ENCODE assay signal across 8 cellular contexts in the genomic region with DNA sequence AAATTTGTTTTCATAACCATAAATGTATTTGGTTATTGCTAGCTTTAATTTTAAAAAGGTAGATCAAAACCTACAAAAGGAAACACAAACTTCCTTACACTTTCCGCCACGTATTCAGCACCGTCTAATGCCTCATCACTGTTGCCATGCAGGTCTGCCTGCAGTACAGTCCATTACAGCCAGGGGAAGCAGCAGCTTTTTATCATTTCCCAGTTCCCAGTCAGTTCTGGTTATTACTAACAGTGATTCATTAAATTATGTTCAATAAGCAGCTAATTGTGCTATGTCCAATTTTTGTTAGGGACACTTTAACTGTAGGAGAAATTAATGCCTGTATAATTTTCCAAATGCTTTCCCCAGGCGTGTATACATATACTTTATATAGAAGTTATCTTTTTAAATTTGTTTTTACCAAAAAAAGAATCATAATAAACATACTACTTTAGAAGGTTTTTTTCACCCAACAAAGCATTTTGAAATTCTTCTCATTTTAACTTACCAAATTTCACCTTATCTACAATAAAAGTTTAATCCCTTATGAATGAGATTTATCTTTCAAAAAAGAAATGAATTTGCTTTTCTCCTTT.
DNase-seq lines count a peak whose midpoint lies in the region; ATAC-seq and TF ChIP-seq lines count a peak whose summit lies in the region.

No MANE protein-coding gene starts in this region.

- TF ChIP-seq CTCF in fibroblast of lung (conservative IDR thresholded peaks at IDR 0.05 in 1 of 2, IDR thresholded peaks at IDR 0.05 in 1 of 2; ENCODE audit: low read depth in 1 of 2, low read length in 2 of 2) (peak; percentile 99), neural cell (IDR thresholded peaks at IDR 0.05; ENCODE audit: poor library complexity, severe bottlenecking) (peak; percentile 58), upper lobe of left lung (IDR thresholded peaks at IDR 0.05) (peak; percentile 81 to 97 (median 88))

- no peak overlapping the region for H3K4me3 Mint-ChIP-seq in activated CD8-positive, alpha-beta T cell treated with anti-CD3 and anti-CD28 coated beads, Interleukin-2, amount 10 ng/mL, durations not matched to agents 7 days and 5 days

- H3K27me3 Mint-ChIP-seq in activated CD8-positive, alpha-beta T cell treated with anti-CD3 and anti-CD28 coated beads, Interleukin-2, amount 10 ng/mL, durations not matched to agents 7 days and 5 days (ENCODE audit: low read depth) = no peaks in the 10 kb centered on the region

- H3K36me3 ChIP-seq in fibroblast of lung (ENCODE audit: control insufficient read depth, insufficient read depth, low read length) = no peaks in the 10 kb centered on the region
- no peaks in the 10 kb centered on the region for H3K36me3 ChIP-seq in neural cell (ENCODE audit: insufficient read depth, low read length)
- no peaks in the 10 kb centered on the region for H3K36me3 ChIP-seq in upper lobe of left lung

- POLR2A ChIA-PET in activated CD8-positive, alpha-beta T cell treated with anti-CD3 and anti-CD28 coated beads, Interleukin-2, amount 10 ng/mL, durations not matched to agents 7 days and 5 days (lab: Charles Lee) = no interaction called here

- H3K4me1 ChIP-seq in fibroblast of lung (ENCODE audit: control insufficient read depth, extremely low read depth, insufficient read depth, low read length) (peaks cover 12% of the 10 kb centered on the region), upper lobe of left lung (peaks cover 25 to 39% (median 27%) of the 10 kb centered on the region in 4 donors)

- H3K4me1 Mint-ChIP-seq in activated CD8-positive, alpha-beta T cell treated with anti-CD3 and anti-CD28 coated beads, Interleukin-2, amount 10 ng/mL, durations not matched to agents 7 days and 5 days (ENCODE audit: low read depth) = peaks cover 35% of the 10 kb centered on the region

- H3K9me2 ChIP-seq in neural cell (ENCODE audit: insufficient read depth, low read length) = no peaks in the 10 kb centered on the region

- H3K9me3 ChIP-seq in fibroblast of lung (ENCODE audit: control insufficient read depth, insufficient read depth, low read depth, low read length) = no peaks in the 10 kb centered on the region
- no peaks in the 10 kb centered on the region for H3K9me3 ChIP-seq in neural cell (ENCODE audit: low read length)
- no peaks in the 10 kb centered on the region for H3K9me3 ChIP-seq in upper lobe of left lung

- no peak overlapping the region for H3K27ac Mint-ChIP-seq in activated CD8-positive, alpha-beta T cell treated with anti-CD3 and anti-CD28 coated beads, Interleukin-2, amount 10 ng/mL, durations not matched to agents 7 days and 5 days

- no peak for TF ChIP-seq RAD21 in neural cell (conservative IDR thresholded peaks at IDR 0.05)

- no peaks in the 10 kb centered on the region for H3F3A ChIP-seq in neural cell (ENCODE audit: insufficient read depth, low read length, poor library complexity, severe bottlenecking)

- TF ChIP-seq EP300 in neural cell (conservative IDR thresholded peaks at IDR 0.05; ENCODE audit: poor library complexity, severe bottlenecking) (no peak), upper lobe of left lung (IDR thresholded peaks at IDR 0.05) (no peak)

- H3K9me3 Mint-ChIP-seq in activated CD8-positive, alpha-beta T cell treated with anti-CD3 and anti-CD28 coated beads, Interleukin-2, amount 10 ng/mL, durations not matched to agents 7 days and 5 days (ENCODE audit: insufficient read depth) = no peaks in the 10 kb centered on the region

- H3K9ac ChIP-seq in fibroblast of lung (ENCODE audit: insufficient read depth, low read length) (no peak overlapping the region), neural cell (ENCODE audit: low read length) (no peak overlapping the region)

- WGBS in upper lobe of left lung, 2 donors = 26 to 36% methylated on average over 4 of the region's 4 CpGs

- ATAC-seq in GM18498 (IDR thresholded peaks at IDR 0.05; ENCODE audit: unreplicated experiment) = peak; percentile 89
- ATAC-seq in HG02852 (IDR thresholded peaks at IDR 0.05; ENCODE audit: unreplicated experiment) = peak; percentile 90
- ATAC-seq in activated CD8-positive, alpha-beta T cell treated with anti-CD3 and anti-CD28 coated beads, Interleukin-2, amount 10 ng/mL, durations not matched to agents 7 days and 5 days = peak; percentile 92
- peak; percentile 93 for ATAC-seq in upper lobe of left lung (ENCODE audit: low FRiP score in 2 of 2)

- H3K4me3 ChIP-seq in fibroblast of lung (replicated peaks in 1 of 4; ENCODE audit: control extremely low read depth in 1 of 4, insufficient read depth in 1 of 4, low read depth in 3 of 4, low read length in 4 of 4) (no peak overlapping the region), neural cell (ENCODE audit: low read length) (no peak overlapping the region), upper lobe of left lung (no peak overlapping the region)

- H4K20me1 ChIP-seq in fibroblast of lung (ENCODE audit: control insufficient read depth, extremely low read depth, insufficient read depth, low read length) = no peaks in the 10 kb centered on the region
- no peaks in the 10 kb centered on the region for H4K20me1 ChIP-seq in neural cell (ENCODE audit: insufficient read depth)

- no peak for TF ChIP-seq POLR2A in upper lobe of left lung (IDR thresholded peaks at IDR 0.05)

- CTCF ChIA-PET in activated CD8-positive, alpha-beta T cell treated with anti-CD3 and anti-CD28 coated beads, Interleukin-2, amount 10 ng/mL, durations not matched to agents 7 days and 5 days (lab: Charles Lee) = interaction anchor here (0.6 to 4.4 kb wide), 20 partner anchors 8 to 1549 kb away, joined by 3 to 33 read pairs (median 4); no protein-coding TSS in a partner anchor

- H3K27me3 ChIP-seq in fibroblast of lung (ENCODE audit: control insufficient read depth, insufficient read depth, low read length) (no peaks in the 10 kb centered on the region), neural cell (ENCODE audit: insufficient read depth, low read depth, low read length) (no peaks in the 10 kb centered on the region), upper lobe of left lung (no peaks in the 10 kb centered on the region)

- DNase-seq in AG08395 (ENCODE audit: low spot score) (peak; percentile 69), NCI-H446 (lab: John Stamatoyannopoulos, UW) (peak; percentile 18 to 70), fibroblast of lung (ENCODE audit: low read depth in 2 of 2) (peak; percentile 84), upper lobe of left lung (peak in 1 of 2 donors; percentile 73)
- DNase-seq in activated CD8-positive, alpha-beta T cell treated with anti-CD3 and anti-CD28 coated beads, Interleukin-2, amount 10 ng/mL, durations not matched to agents 7 days and 5 days = peak; percentile 69

- no peak overlapping the region for H2AFZ ChIP-seq in fibroblast of lung (ENCODE audit: low read length)
- no peak overlapping the region for H2AFZ ChIP-seq in neural cell (ENCODE audit: low read depth, low read length)

- H3K4me2 ChIP-seq in fibroblast of lung (ENCODE audit: extremely low read depth, insufficient read depth, low read length) (peak overlapping the region; percentile 49), neural cell (ENCODE audit: low read length) (no peak overlapping the region)

- no peaks in the 10 kb centered on the region for H3K36me3 Mint-ChIP-seq in activated CD8-positive, alpha-beta T cell treated with anti-CD3 and anti-CD28 coated beads, Interleukin-2, amount 10 ng/mL, durations not matched to agents 7 days and 5 days (ENCODE audit: low read depth)

- H3K79me2 ChIP-seq in fibroblast of lung (ENCODE audit: control insufficient read depth, insufficient read depth, low read length) = no peaks in the 10 kb centered on the region
- no peaks in the 10 kb centered on the region for H3K79me2 ChIP-seq in neural cell (replicated peaks; ENCODE audit: insufficient read depth, low read length)

- H3K27ac ChIP-seq in fibroblast of lung (ENCODE audit: insufficient read depth, low read length) (peak overlapping the region; percentile 84), neural cell (ENCODE audit: low read length) (no peak overlapping the region), upper lobe of left lung (peak overlapping the region; percentile 71 to 80 (median 75))

TF ChIP-seq in neural cell, 6 proteins besides CTCF, POLR2A, EP300 and RAD21:
- TF ChIP-seq EZH2 (IDR thresholded peaks at IDR 0.05; ENCODE audit: borderline replicate concordance, insufficient read depth, low read length, poor library complexity, severe bottlenecking) = no peak
- TF ChIP-seq, protein P1, sequence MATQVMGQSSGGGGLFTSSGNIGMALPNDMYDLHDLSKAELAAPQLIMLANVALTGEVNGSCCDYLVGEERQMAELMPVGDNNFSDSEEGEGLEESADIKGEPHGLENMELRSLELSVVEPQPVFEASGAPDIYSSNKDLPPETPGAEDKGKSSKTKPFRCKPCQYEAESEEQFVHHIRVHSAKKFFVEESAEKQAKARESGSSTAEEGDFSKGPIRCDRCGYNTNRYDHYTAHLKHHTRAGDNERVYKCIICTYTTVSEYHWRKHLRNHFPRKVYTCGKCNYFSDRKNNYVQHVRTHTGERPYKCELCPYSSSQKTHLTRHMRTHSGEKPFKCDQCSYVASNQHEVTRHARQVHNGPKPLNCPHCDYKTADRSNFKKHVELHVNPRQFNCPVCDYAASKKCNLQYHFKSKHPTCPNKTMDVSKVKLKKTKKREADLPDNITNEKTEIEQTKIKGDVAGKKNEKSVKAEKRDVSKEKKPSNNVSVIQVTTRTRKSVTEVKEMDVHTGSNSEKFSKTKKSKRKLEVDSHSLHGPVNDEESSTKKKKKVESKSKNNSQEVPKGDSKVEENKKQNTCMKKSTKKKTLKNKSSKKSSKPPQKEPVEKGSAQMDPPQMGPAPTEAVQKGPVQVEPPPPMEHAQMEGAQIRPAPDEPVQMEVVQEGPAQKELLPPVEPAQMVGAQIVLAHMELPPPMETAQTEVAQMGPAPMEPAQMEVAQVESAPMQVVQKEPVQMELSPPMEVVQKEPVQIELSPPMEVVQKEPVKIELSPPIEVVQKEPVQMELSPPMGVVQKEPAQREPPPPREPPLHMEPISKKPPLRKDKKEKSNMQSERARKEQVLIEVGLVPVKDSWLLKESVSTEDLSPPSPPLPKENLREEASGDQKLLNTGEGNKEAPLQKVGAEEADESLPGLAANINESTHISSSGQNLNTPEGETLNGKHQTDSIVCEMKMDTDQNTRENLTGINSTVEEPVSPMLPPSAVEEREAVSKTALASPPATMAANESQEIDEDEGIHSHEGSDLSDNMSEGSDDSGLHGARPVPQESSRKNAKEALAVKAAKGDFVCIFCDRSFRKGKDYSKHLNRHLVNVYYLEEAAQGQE (IDR thresholded peaks at IDR 0.05; ENCODE audit: borderline replicate concordance) = no peak
- TF ChIP-seq MXI1 (conservative IDR thresholded peaks at IDR 0.05; ENCODE audit: poor library complexity, severe bottlenecking) = no peak
- TF ChIP-seq TAF1 (IDR thresholded peaks at IDR 0.05; ENCODE audit: low read depth) = no peak
- TF ChIP-seq SMC3 (conservative IDR thresholded peaks at IDR 0.05; ENCODE audit: poor library complexity) = no peak
- TF ChIP-seq POLR2AphosphoS5 (IDR thresholded peaks at IDR 0.05) = no peak
TF ChIP-seq in neural cell: peak in this region for 0.
